ENCODE assay signal across 2 cellular contexts in genomic region chr5:54738118-54738972, GRCh38.
TF ChIP-seq lines count a peak whose summit lies in the region.

No MANE protein-coding gene starts in this region.

TF ChIP-seq in A549, 52 proteins besides CTCF, POLR2A, EP300 and RAD21 (continued from another document):
- TF ChIP-seq CBX8 (IDR thresholded peaks at IDR 0.05) (no peak), CHD2 (IDR thresholded peaks at IDR 0.05; ENCODE audit: low read length, partially characterized antibody) (no peak), SREBF2 (IDR thresholded peaks at IDR 0.05) (no peak), ZSCAN20 (CRISPR knock-in tag; IDR thresholded peaks at IDR 0.05) (no peak), RCOR1 (IDR thresholded peaks at IDR 0.05; ENCODE audit: low read depth, low read length) (no peak), ELK1 (IDR thresholded peaks at IDR 0.05; ENCODE audit: low read depth, low read length) (no peak), PHF8 (IDR thresholded peaks at IDR 0.05; ENCODE audit: borderline replicate concordance, low read depth) (no peak), BCL3 (IDR thresholded peaks at IDR 0.05) (no peak), HOXB13 (CRISPR knock-in tag; IDR thresholded peaks at IDR 0.05; ENCODE audit: low read depth) (no peak), ATOH8 (CRISPR knock-in tag; IDR thresholded peaks at IDR 0.05; ENCODE audit: low read depth) (no peak), SMC3 (IDR thresholded peaks at IDR 0.05) (no peak), FOSB (CRISPR knock-in tag; IDR thresholded peaks at IDR 0.05) (no peak), REST (IDR thresholded peaks at IDR 0.05) (no peak), CEBPB (IDR thresholded peaks at IDR 0.05) (no peak), KDM5A (IDR thresholded peaks at IDR 0.05) (no peak)

TF ChIP-seq in IMR-90, 13 proteins besides CTCF, POLR2A, EP300 and RAD21 (continued from another document):
- TF ChIP-seq CHD1 (IDR thresholded peaks at IDR 0.05; ENCODE audit: low read depth, low read length) (no peak), FOS (IDR thresholded peaks at IDR 0.05; ENCODE audit: low read depth, low read length) (no peak)
